Comparison of ENCODE assay signal across 8 cellular contexts in genomic region chr19:39409207-39409885, GRCh38. TPM values are rescaled to one million over a fixed set of nuclear protein-coding genes. Genes with fewer than 3 reads are reported as not detected.
DNase-seq lines count a peak whose midpoint lies in the region; ATAC-seq and TF ChIP-seq lines count a peak whose summit lies in the region.

No MANE protein-coding gene starts in this region.

- peak overlapping the region; percentile 93 to 100 (median 99) for H3K27ac ChIP-seq in BLaER1 treated with 17β-estradiol and CSF1 and Interleukin-3, amounts not matched to agents 10 nM and 100 nM
- H3K27ac ChIP-seq in OCI-LY7 (ENCODE audit: low read depth, low read length, poor library complexity, severe bottlenecking) = peak overlapping the region; percentile 91
- H3K27ac ChIP-seq in fibroblast of lung (ENCODE audit: insufficient read depth, low read length) = peak overlapping the region; percentile 97
- H3K27ac ChIP-seq in stomach smooth muscle (ENCODE audit: low read length) = peak overlapping the region; percentile 100

- H3K79me2 ChIP-seq in OCI-LY7 (ENCODE audit: insufficient read depth, low read depth, low read length) = peaks cover 39% of the 10 kb centered on the region
- peaks cover 43% of the 10 kb centered on the region for H3K79me2 ChIP-seq in fibroblast of lung (ENCODE audit: control insufficient read depth, insufficient read depth, low read length)

- peak overlapping the region; percentile 95 to 100 (median 98) for H3K9ac ChIP-seq in BLaER1 treated with 17β-estradiol and CSF1 and Interleukin-3, amounts not matched to agents 10 nM and 100 nM
- H3K9ac ChIP-seq in fibroblast of lung (ENCODE audit: insufficient read depth, low read length) = peak overlapping the region; percentile 98
- peak overlapping the region; percentile 99 to 100 for H3K9ac ChIP-seq in stomach smooth muscle (ENCODE audit: low read length in 2 of 2)

- H3K27me3 ChIP-seq in BLaER1 treated with 17β-estradiol and CSF1 and Interleukin-3, amounts not matched to agents 10 nM and 100 nM = no peaks in the 10 kb centered on the region
- H3K27me3 ChIP-seq in fibroblast of lung (ENCODE audit: control insufficient read depth, insufficient read depth, low read length) (no peaks in the 10 kb centered on the region), stomach smooth muscle (ENCODE audit: control insufficient read depth in 1 of 2, insufficient read depth in 2 of 2, low read length in 2 of 2) (no peaks in the 10 kb centered on the region)

- no peak overlapping the region for H2AFZ ChIP-seq in OCI-LY7 (ENCODE audit: low read length)
- H2AFZ ChIP-seq in fibroblast of lung (ENCODE audit: low read length) = no peak overlapping the region

- H3K36me3 Mint-ChIP-seq in nephron (ENCODE audit: low read depth) = peaks cover 5% of the 10 kb centered on the region

- H3K4me2 ChIP-seq in BLaER1 treated with 17β-estradiol and CSF1 and Interleukin-3, amounts not matched to agents 10 nM and 100 nM = peak overlapping the region; percentile 84 to 100 (median 97)
- H3K4me2 ChIP-seq in OCI-LY7 (ENCODE audit: low read length) (peak overlapping the region; percentile 96), fibroblast of lung (ENCODE audit: extremely low read depth, insufficient read depth, low read length) (peak overlapping the region; percentile 83)

- BruUV-seq in OCI-LY7 (replicated peaks; lab: Mats Ljungman, UMichigan) = no TSS peak

- peak overlapping the region; percentile 91 to 98 (median 97) for H3K27ac Mint-ChIP-seq in nephron

- H3K4me1 Mint-ChIP-seq in nephron = peaks cover 37% of the 10 kb centered on the region

- no peaks in the 10 kb centered on the region for H3K9me3 Mint-ChIP-seq in nephron

- H3K9me2 ChIP-seq in OCI-LY7 (ENCODE audit: insufficient read depth, low read length) = no peaks in the 10 kb centered on the region

- DNase-seq in HK-2 (ENCODE audit: unreplicated experiment) = peak; percentile 76
- DNase-seq in OCI-LY7 (ENCODE audit: low spot score) = peak; percentile 77
- DNase-seq in activated T-helper 9 cell treated with anti-CD3 and anti-CD28 coated beads, Interleukin-2, amount 50 U/mL, for 16 hours (ENCODE audit: low read depth) = peak; percentile 63
- DNase-seq in fibroblast of lung (ENCODE audit: low read depth in 2 of 2) = peak in 1 of 2 donors; percentile 60

- peak overlapping the region; percentile 81 to 100 (median 98) for H3K4me3 ChIP-seq in BLaER1 treated with 17β-estradiol and CSF1 and Interleukin-3, amounts not matched to agents 10 nM and 100 nM
- peak overlapping the region; percentile 96 for H3K4me3 ChIP-seq in OCI-LY7 (ENCODE audit: low read depth, low read length, poor library complexity, severe bottlenecking)
- peak overlapping the region; percentile 79 to 98 (median 96) for H3K4me3 ChIP-seq in fibroblast of lung (replicated peaks in 1 of 4; ENCODE audit: control extremely low read depth in 1 of 4, insufficient read depth in 1 of 4, low read depth in 3 of 4, low read length in 4 of 4)
- H3K4me3 ChIP-seq in stomach smooth muscle (ENCODE audit: low read length in 2 of 2) = peak overlapping the region; percentile 96 to 100

- POLR2A ChIA-PET in OCI-LY7 (lab: Charles Lee) = interaction anchor here (3.1 kb wide), 1 partner anchor 11 kb away, joined by 14 read pairs; no protein-coding TSS in a partner anchor

- peaks cover 31 to 64% (median 38%) of the 10 kb centered on the region in 10 experiments for H3K4me1 ChIP-seq in BLaER1 treated with 17β-estradiol and CSF1 and Interleukin-3, amounts not matched to agents 10 nM and 100 nM
- H3K4me1 ChIP-seq in OCI-LY7 (ENCODE audit: insufficient read depth, low read length, poor library complexity, severe bottlenecking) (peaks cover 48% of the 10 kb centered on the region), fibroblast of lung (ENCODE audit: control insufficient read depth, extremely low read depth, insufficient read depth, low read length) (peaks cover 14% of the 10 kb centered on the region), stomach smooth muscle (ENCODE audit: control insufficient read depth, insufficient read depth, low read length) (peaks cover 45% of the 10 kb centered on the region)

- peak overlapping the region; percentile 97 to 99 (median 97) for H3K4me3 Mint-ChIP-seq in nephron

- ATAC-seq in HG02759 (IDR thresholded peaks at IDR 0.05; ENCODE audit: unreplicated experiment) = no peak

- TF ChIP-seq CTCF in OCI-LY7 (conservative IDR thresholded peaks at IDR 0.05; ENCODE audit: low read length) = no peak
- no peak for TF ChIP-seq CTCF in fibroblast of lung (conservative IDR thresholded peaks at IDR 0.05 in 1 of 2, IDR thresholded peaks at IDR 0.05 in 1 of 2; ENCODE audit: low read depth in 1 of 2, low read length in 2 of 2)
- no peak for TF ChIP-seq CTCF in nephron (IDR thresholded peaks at IDR 0.05; ENCODE audit: unreplicated experiment in 3 of 3)

- peaks cover 10 to 26% (median 20%) of the 10 kb centered on the region in 11 experiments for H3K36me3 ChIP-seq in BLaER1 treated with 17β-estradiol and CSF1 and Interleukin-3, amounts not matched to agents 10 nM and 100 nM
- H3K36me3 ChIP-seq in OCI-LY7 (ENCODE audit: insufficient read depth, low read length) = peaks cover 19% of the 10 kb centered on the region
- peaks cover 12% of the 10 kb centered on the region for H3K36me3 ChIP-seq in fibroblast of lung (ENCODE audit: control insufficient read depth, insufficient read depth, low read length)
- H3K36me3 ChIP-seq in stomach smooth muscle (ENCODE audit: control insufficient read depth in 2 of 2, insufficient read depth in 2 of 2, low read length in 2 of 2) = peaks cover 11 to 20% of the 10 kb centered on the region in 2 donors

- H3K27me3 Mint-ChIP-seq in nephron (ENCODE audit: low read depth) = peaks cover 5% of the 10 kb centered on the region

- CTCF ChIA-PET in OCI-LY7 (lab: Charles Lee; ENCODE audit: unreplicated experiment) = no interaction called here

- intact Hi-C loops in OCI-LY7 (cut with micrococcal nuclease; ENCODE audit: unreplicated experiment) = loop anchor here (10.0 kb wide), 2 partner anchors 545 to 555 kb away; no protein-coding TSS in a partner anchor

- peaks cover 0 to 18% (median 0%) of the 10 kb centered on the region in 11 experiments; a peak in 7 of 22 replicates for H3K9me3 ChIP-seq in BLaER1 treated with 17β-estradiol and CSF1 and Interleukin-3, amounts not matched to agents 10 nM and 100 nM (replicated peaks in 1 of 11)
- H3K9me3 ChIP-seq in OCI-LY7 (ENCODE audit: low read length) (no peaks in the 10 kb centered on the region), fibroblast of lung (ENCODE audit: control insufficient read depth, insufficient read depth, low read depth, low read length) (no peaks in the 10 kb centered on the region), stomach smooth muscle (ENCODE audit: control insufficient read depth in 2 of 2, low read length in 2 of 2) (no peaks in the 10 kb centered on the region)

- H4K20me1 ChIP-seq in BLaER1 treated with 17β-estradiol and CSF1 and Interleukin-3, amounts not matched to agents 10 nM and 100 nM = peaks cover 26 to 36% (median 31%) of the 10 kb centered on the region in 11 experiments
- H4K20me1 ChIP-seq in OCI-LY7 (ENCODE audit: insufficient read depth, low read length) = peaks cover 4% of the 10 kb centered on the region
- H4K20me1 ChIP-seq in fibroblast of lung (ENCODE audit: control insufficient read depth, extremely low read depth, insufficient read depth, low read length) = peaks cover 6% of the 10 kb centered on the region

RNA-seq across cellular contexts. Expression of gene ZFP36, which starts 2.7 kb away (rescaled TPM):
- 19.4 and 21.8 TPM in 2 replicates for total RNA-seq in OCI-LY7 (2014; rRNA removed; shearing (Covaris generic))
- total RNA-seq in OCI-LY7 (2022) (55.9 and 57.2 TPM in 2 replicates), fibroblast of lung (3.1 and 5.6 TPM in 2 replicates)
- 11.4 and 37.3 TPM in 2 replicates for polyA plus RNA-seq in fibroblast of lung
- 50.8 and 140 TPM in 2 replicates for polyA plus RNA-seq in fibroblast of lung (2012)
- 39.7 and 43.5 TPM in 2 replicates for polyA minus RNA-seq in fibroblast of lung (ENCODE audit: low replicate concordance)

RNA-seq across cellular contexts. Expression of gene PLEKHG2, which starts 3.1 kb away (rescaled TPM):
- 28.3 and 30.4 TPM in 2 replicates for total RNA-seq in OCI-LY7 (2014; rRNA removed; shearing (Covaris generic))
- total RNA-seq in OCI-LY7 (2022) (65.9 and 68.2 TPM in 2 replicates), fibroblast of lung (12.1 and 13.7 TPM in 2 replicates)
- 10.1 and 13.1 TPM in 2 replicates for polyA plus RNA-seq in fibroblast of lung
- polyA plus RNA-seq in fibroblast of lung (2012) = 22.6 and 39.1 TPM in 2 replicates
- polyA minus RNA-seq in fibroblast of lung (ENCODE audit: low replicate concordance) = 65.6 and 475 TPM in 2 replicates

RNA-seq across cellular contexts. Expression of gene MED29, which starts 18.2 kb away (rescaled TPM):
- 15.7 and 28.3 TPM in 2 replicates for total RNA-seq in OCI-LY7 (2014; rRNA removed; shearing (Covaris generic))
- 31.2 and 31.3 TPM in 2 replicates for total RNA-seq in OCI-LY7 (2022)
- total RNA-seq in fibroblast of lung = 15.4 and 23.0 TPM in 2 replicates
- 28.9 and 37.0 TPM in 2 replicates for polyA plus RNA-seq in fibroblast of lung
- 25.6 and 31.1 TPM in 2 replicates for polyA plus RNA-seq in fibroblast of lung (2012)
- polyA minus RNA-seq in fibroblast of lung (ENCODE audit: low replicate concordance) = 77.9 and 123 TPM in 2 replicates

RNA-seq across cellular contexts. Expression of gene PAF1, which starts 18.4 kb away (rescaled TPM):
- 33.1 and 35.4 TPM in 2 replicates for total RNA-seq in OCI-LY7 (2014; rRNA removed; shearing (Covaris generic))
- total RNA-seq in OCI-LY7 (2022) = 45.9 and 46.8 TPM in 2 replicates
- 38.8 and 46.4 TPM in 2 replicates for total RNA-seq in fibroblast of lung
- polyA plus RNA-seq in fibroblast of lung = 65.5 and 87.2 TPM in 2 replicates
- 56.2 and 73.7 TPM in 2 replicates for polyA plus RNA-seq in fibroblast of lung (2012)
- polyA minus RNA-seq in fibroblast of lung (ENCODE audit: low replicate concordance) = 28.3 and 42.1 TPM in 2 replicates

RNA-seq across cellular contexts. Expression of gene RPS16, which starts 26.4 kb away (rescaled TPM):
- total RNA-seq in OCI-LY7 (2014; rRNA removed; shearing (Covaris generic)) = 538 and 634 TPM in 2 replicates
- total RNA-seq in OCI-LY7 (2022) = 3,661 and 4,044 TPM in 2 replicates
- 149 and 271 TPM in 2 replicates for total RNA-seq in fibroblast of lung
- 1,704 and 1,950 TPM in 2 replicates for polyA plus RNA-seq in fibroblast of lung
- polyA plus RNA-seq in fibroblast of lung (2012) = 3,009 and 3,161 TPM in 2 replicates
- 1,774 and 1,797 TPM in 2 replicates for polyA minus RNA-seq in fibroblast of lung (ENCODE audit: low replicate concordance)
